22 cellular contexts compared by ENCODE assay signal in the genomic region with DNA sequence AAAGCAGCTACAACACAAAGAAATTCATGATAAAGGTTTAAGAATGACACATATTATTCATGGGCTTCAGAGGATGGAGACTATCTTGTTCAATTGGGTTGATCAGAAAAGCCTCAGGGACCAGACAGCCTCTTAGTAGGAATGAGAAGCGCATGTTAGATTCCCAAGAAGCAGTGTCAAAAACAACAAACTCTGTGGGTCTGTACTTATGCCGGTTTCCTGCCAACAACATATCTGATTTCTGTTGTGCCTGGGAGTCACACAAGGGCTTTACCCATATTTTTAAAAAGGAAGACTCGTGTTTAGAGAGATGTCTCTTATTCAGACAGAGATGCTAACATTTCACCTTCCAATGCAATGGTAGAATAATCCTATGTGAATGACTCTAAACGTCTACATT.
"Had no signal": no experiment of that assay in that cellular context is flagged by ENCODE, and none has a peak within 500 bp of the region (broad histone marks: within the 10 kb centered on the region; RNA-seq: fewer than 3 reads in every experiment).

No MANE protein-coding gene starts in this region.

- FAIRE-seq: HepG2, K562, RCC 7860 had no signal

- DNase-seq: Kasumi-1, MM.1S, NCI-H1092 treated with DMSO at 0.1 percent for 48 hours, NCI-H1436, NCI-H187, NCI-H2029, NCI-H2081 treated with DMSO at 0.1 percent for 48 hours, NCI-H2171, NCI-H226, NCI-H446, NCI-H510A, NCI-H524 treated with DMSO at 0.1 percent for 48 hours, NCI-H69, NCI-H774, Right ventricle myocardium superior, RPMI8226, SIG-M5, SK-N-SH had no signal

- ATAC-seq: HepG2, K562 had no signal

- H3K9me3 ChIP-seq: SK-N-SH had no signal

- H3K4me2 ChIP-seq: KMS-11, SK-N-SH had no signal

- H3K27ac ChIP-seq: KMS-11 had no signal

- H3K4me3 ChIP-seq: K562 had no signal

- H3K9ac ChIP-seq: KMS-11, SK-N-SH had no signal
